ENCODE assay signal across 10 cellular contexts in the genomic region with DNA sequence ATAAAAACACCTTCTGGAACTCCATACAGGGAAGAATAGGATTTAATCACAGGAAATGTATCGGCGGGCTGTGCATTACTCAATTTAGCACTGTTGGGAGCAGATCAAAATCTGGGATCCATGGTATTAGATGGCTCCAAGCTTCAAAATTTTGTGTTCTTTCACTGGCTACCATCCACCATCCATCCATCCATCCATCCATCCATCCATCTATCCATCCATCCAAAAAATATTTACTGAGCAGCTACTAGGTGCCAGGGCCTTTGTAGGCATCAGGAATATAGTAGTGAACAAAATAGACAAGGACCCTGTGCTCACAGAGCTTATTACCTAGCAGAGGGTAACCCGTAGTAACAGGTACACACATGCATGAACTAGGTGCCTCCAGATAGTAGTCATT.
DNase-seq lines count a peak whose midpoint lies in the region; ATAC-seq, FAIRE-seq and TF ChIP-seq lines count a peak whose summit lies in the region.
"Had no signal": no experiment of that assay in that cellular context is flagged by ENCODE, and none has a peak within 500 bp of the region (broad histone marks: within the 10 kb centered on the region; RNA-seq: fewer than 3 reads in every experiment).

No MANE protein-coding gene starts in this region.

- H3K9me2 ChIP-seq in HCT116 (ENCODE audit: insufficient read depth) (no peaks in the 10 kb centered on the region), PC-9 (ENCODE audit: insufficient read depth) (no peaks in the 10 kb centered on the region)

- DNase-seq in HCT116 (ENCODE audit: low read depth, low spot score) (no peak), PC-9 (no peak), endothelial cell of umbilical vein (ENCODE audit: low read depth, low spot score) (no peak), thyroid gland (no peak), sigmoid colon (no peak)
- DNase-seq: NCI-H187 treated with DMSO at 0.1 percent for 48 hours had no signal

- TF ChIP-seq POLR2A in HCT116 (IDR thresholded peaks at IDR 0.05; ENCODE audit: borderline replicate concordance, extremely low read depth, insufficient read depth, insufficient read length) (no peak), endothelial cell of umbilical vein (IDR thresholded peaks at IDR 0.05; ENCODE audit: low read depth, low read length) (no peak), thyroid gland (IDR thresholded peaks at IDR 0.05) (no peak), sigmoid colon (IDR thresholded peaks at IDR 0.05) (no peak)

- H3K79me2 ChIP-seq in HCT116 (ENCODE audit: insufficient read depth, low read length) (no peaks in the 10 kb centered on the region), PC-9 (ENCODE audit: low read depth) (no peaks in the 10 kb centered on the region), endothelial cell of umbilical vein (ENCODE audit: control insufficient read depth, insufficient read depth, low read length) (no peaks in the 10 kb centered on the region)

- no peak for TF ChIP-seq CTCF in HCT116 (IDR thresholded peaks at IDR 0.05 in 2 of 3, conservative IDR thresholded peaks at IDR 0.05 in 1 of 3; ENCODE audit: borderline replicate concordance in 1 of 3, insufficient read depth in 1 of 3, low read depth in 2 of 3, low read length in 2 of 3)
- no peak for TF ChIP-seq CTCF in PC-9 (conservative IDR thresholded peaks at IDR 0.05)
- no peak for TF ChIP-seq CTCF in endothelial cell of umbilical vein (IDR thresholded peaks at IDR 0.05; ENCODE audit: extremely low read depth in 1 of 2, insufficient read depth in 1 of 2, low read depth in 1 of 2, low read length in 2 of 2)
- no peak for TF ChIP-seq CTCF in thyroid gland (IDR thresholded peaks at IDR 0.05)
- TF ChIP-seq CTCF in sigmoid colon (IDR thresholded peaks at IDR 0.05), result no peak

- peaks cover 33% of the 10 kb centered on the region for H3F3A ChIP-seq in PC-9 (ENCODE audit: insufficient read depth, low read depth)

- H3K4me3 ChIP-seq in HCT116 (replicated peaks in 1 of 2; ENCODE audit: low read depth in 1 of 2, low read length in 2 of 2) (no peak overlapping the region), PC-9 (no peak overlapping the region; the same call in 1 of the 2 replicates), endothelial cell of umbilical vein (replicated peaks in 1 of 3; ENCODE audit: insufficient read depth in 1 of 3, low read depth in 1 of 3, low read length in 3 of 3) (no peak overlapping the region), thyroid gland (replicated peaks in 1 of 3) (no peak overlapping the region), sigmoid colon (no peak overlapping the region)
- H3K4me3 ChIP-seq: SJSA1 had no signal

- H3K4me1 ChIP-seq in HCT116 (ENCODE audit: control insufficient read depth in 1 of 2, insufficient read depth in 2 of 2, low read length in 2 of 2) (peaks cover 24 to 27% of the 10 kb centered on the region in 2 experiments), PC-9 (replicated peaks; ENCODE audit: insufficient read depth) (peaks cover 35% of the 10 kb centered on the region), endothelial cell of umbilical vein (ENCODE audit: control insufficient read depth, extremely low read depth, insufficient read depth, low read length) (peaks cover 23% of the 10 kb centered on the region), thyroid gland (peaks cover 11 to 33% of the 10 kb centered on the region in 2 donors), sigmoid colon (peaks cover 0 to 13% (median 4%) of the 10 kb centered on the region in 4 donors)

- H3K4me2 ChIP-seq in HCT116 (ENCODE audit: low read length), result peak overlapping the region; percentile 61; the same call in 1 of the 2 replicates
- H3K4me2 ChIP-seq in PC-9, result peak overlapping the region; percentile 64
- peak overlapping the region; percentile 55 for H3K4me2 ChIP-seq in endothelial cell of umbilical vein (ENCODE audit: insufficient read depth, low read length)

- peak; percentile 79 for FAIRE-seq in endothelial cell of umbilical vein (lab: Jason Lieb, UNC)
- FAIRE-seq: H54 had no signal

- H4K20me1 ChIP-seq in HCT116 (ENCODE audit: insufficient read depth) (no peaks in the 10 kb centered on the region), PC-9 (ENCODE audit: insufficient read depth) (no peaks in the 10 kb centered on the region), endothelial cell of umbilical vein (replicated peaks; ENCODE audit: control insufficient read depth, extremely low read depth, insufficient read depth, low read length) (no peaks in the 10 kb centered on the region)

- dilution Hi-C loops in endothelial cell of umbilical vein (cut with MboI; ENCODE audit: extremely low pct_ligation_motif_present, low sequenced_read_pairs), result no loop called here

- TF ChIP-seq EP300 in sigmoid colon (IDR thresholded peaks at IDR 0.05), result no peak

- BruUV-seq in HCT116 (replicated peaks; lab: Mats Ljungman, UMichigan) (no TSS peak), PC-9 (replicated peaks; lab: Mats Ljungman, UMichigan) (no TSS peak), endothelial cell of umbilical vein (replicated peaks; lab: Mats Ljungman, UMichigan) (no TSS peak)

- H3K27ac ChIP-seq in HCT116 (ENCODE audit: low read depth, low read length) (no peak overlapping the region), PC-9 (peak overlapping the region; percentile 54), endothelial cell of umbilical vein (ENCODE audit: insufficient read depth, low read depth, low read length) (peak overlapping the region; percentile 65), thyroid gland (peak overlapping the region in 2 of 3 donors; percentile 81 to 83), sigmoid colon (no peak overlapping the region)
- H3K27ac ChIP-seq: SJSA1 had no signal

- WGBS in thyroid gland, 2 donors, result 96 to 99% methylated on average over 3 of the region's 3 CpGs
- WGBS in sigmoid colon, 2 donors, result 94 to 96% methylated on average over 3 of the region's 3 CpGs

- no peaks in the 10 kb centered on the region for H3K9me1 ChIP-seq in endothelial cell of umbilical vein (replicated peaks; ENCODE audit: control insufficient read depth, extremely low read depth, insufficient read depth, low read length)

- H3K9me3 ChIP-seq in HCT116 (ENCODE audit: control insufficient read depth in 1 of 2, insufficient read depth in 1 of 2, low read depth in 1 of 2, low read length in 2 of 2) (no peaks in the 10 kb centered on the region), PC-9 (ENCODE audit: insufficient read depth, low read depth) (no peaks in the 10 kb centered on the region), endothelial cell of umbilical vein (replicated peaks; ENCODE audit: control insufficient read depth, insufficient read depth, low read length) (no peaks in the 10 kb centered on the region), thyroid gland (no peaks in the 10 kb centered on the region), sigmoid colon (no peaks in the 10 kb centered on the region)
- H3K9me3 ChIP-seq: SJSA1 had no signal

- H3K36me3 ChIP-seq in HCT116 (ENCODE audit: control insufficient read depth in 1 of 2, insufficient read depth in 2 of 2, low read length in 2 of 2) (no peaks in the 10 kb centered on the region), PC-9 (ENCODE audit: low read depth) (no peaks in the 10 kb centered on the region), endothelial cell of umbilical vein (ENCODE audit: control insufficient read depth in 2 of 2, extremely low read depth in 1 of 2, insufficient read depth in 2 of 2, low read length in 2 of 2) (no peaks in the 10 kb centered on the region), thyroid gland (no peaks in the 10 kb centered on the region), sigmoid colon (no peaks in the 10 kb centered on the region)
- H3K36me3 ChIP-seq: SJSA1 had no signal

- ATAC-seq in HCT116 (no peak), HG02588 (IDR thresholded peaks at IDR 0.05; ENCODE audit: unreplicated experiment) (no peak), HG03025 (IDR thresholded peaks at IDR 0.05; ENCODE audit: low FRiP score, unreplicated experiment) (no peak)

- no peak overlapping the region for H2AFZ ChIP-seq in HCT116 (ENCODE audit: low read depth, low read length, poor library complexity, severe bottlenecking)
- H2AFZ ChIP-seq in PC-9, result no peak overlapping the region
- H2AFZ ChIP-seq in endothelial cell of umbilical vein (ENCODE audit: low read depth, low read length), result no peak overlapping the region

- H3K9ac ChIP-seq in HCT116 (ENCODE audit: low read length), result no peak overlapping the region
- H3K9ac ChIP-seq in endothelial cell of umbilical vein (replicated peaks; ENCODE audit: extremely low read depth, insufficient read depth, low read length), result no peak overlapping the region

- no peak for TF ChIP-seq RAD21 in HCT116 (IDR thresholded peaks at IDR 0.05; ENCODE audit: low read depth)

- H3K27me3 ChIP-seq in HCT116 (ENCODE audit: insufficient read depth, low read length), result peaks cover 11% of the 10 kb centered on the region; the same call in 1 of the 2 replicates
- H3K27me3 ChIP-seq in PC-9 (ENCODE audit: insufficient read depth, low read depth), result no peaks in the 10 kb centered on the region
- H3K27me3 ChIP-seq in endothelial cell of umbilical vein (ENCODE audit: control insufficient read depth in 2 of 2, insufficient read depth in 2 of 2, low read length in 2 of 2), result no peaks in the 10 kb centered on the region
- H3K27me3 ChIP-seq in thyroid gland, result no peaks in the 10 kb centered on the region
- no peaks in the 10 kb centered on the region for H3K27me3 ChIP-seq in sigmoid colon
- H3K27me3 ChIP-seq: SJSA1 had no signal

- POLR2A ChIA-PET in HCT116 (lab: Charles Lee), result interaction anchor here (0.6 to 2.6 kb wide), 2 partner anchors 12 to 378 kb away, joined by 3 to 13 read pairs; no protein-coding TSS in a partner anchor
- POLR2A ChIA-PET in PC-9 (lab: Charles Lee; ENCODE audit: unreplicated experiment), result no interaction called here
- POLR2A ChIA-PET in endothelial cell of umbilical vein (lab: Charles Lee), result no interaction called here

- RAD21 ChIA-PET in HCT116 (lab: Charles Lee; ENCODE audit: low non-redundant PET in 1 of 2, low total read pairs in 2 of 2, uncharacterized antibody in 2 of 2, unreplicated experiment in 2 of 2), result interaction anchor here in 1 of 2 experiments (0.8 kb wide), 1 partner anchor 180 kb away, joined by 3 read pairs; no protein-coding TSS in a partner anchor

- intact Hi-C loops in HCT116 (cut with micrococcal nuclease) (loop anchor here (5.0 kb wide), 1 partner anchor 181 kb away; no protein-coding TSS in a partner anchor), PC-9 (cut with micrococcal nuclease; ENCODE audit: unreplicated experiment) (loop anchor here (5.0 kb wide), 1 partner anchor 351 kb away; no protein-coding TSS in a partner anchor), endothelial cell of umbilical vein (cut with micrococcal nuclease) (loop anchor here (5.0 kb wide), 2 partner anchors 181 to 376 kb away; no protein-coding TSS in a partner anchor), thyroid gland (cut with DNase I) (no loop called here), sigmoid colon (cut with DNase I) (loop anchor here (10.0 kb wide), 1 partner anchor 353 kb away; no protein-coding TSS in a partner anchor)

- CTCF ChIA-PET in HCT116 (lab: Charles Lee) (interaction anchor here (1.0 to 1.8 kb wide), 3 partner anchors 61 to 378 kb away, joined by 3 to 4 read pairs (median 4); no protein-coding TSS in a partner anchor), PC-9 (lab: Charles Lee) (interaction anchor here (0.6 kb wide), 1 partner anchor 420 kb away, joined by 4 read pairs; no protein-coding TSS in a partner anchor), endothelial cell of umbilical vein (lab: Charles Lee) (interaction anchor here (1.4 to 2.3 kb wide), 3 partner anchors 11 to 61 kb away, joined by 4 to 14 read pairs (median 7); no protein-coding TSS in a partner anchor)

Comparison
In these comparisons a context has a peak if more than half of its experiments do, and no peak if none do; other contexts are left out.
1. H3K27ac ChIP-seq: peak in PC-9 (single experiment), endothelial cell of umbilical vein (single experiment) and thyroid gland (2 of 3); none in HCT116 (single experiment) and sigmoid colon (0 of 4).
2. Peak in every context shown above with its lines, with median percentiles within 50 percentile points of each other: H3K4me2 ChIP-seq.